In the genomic region with DNA sequence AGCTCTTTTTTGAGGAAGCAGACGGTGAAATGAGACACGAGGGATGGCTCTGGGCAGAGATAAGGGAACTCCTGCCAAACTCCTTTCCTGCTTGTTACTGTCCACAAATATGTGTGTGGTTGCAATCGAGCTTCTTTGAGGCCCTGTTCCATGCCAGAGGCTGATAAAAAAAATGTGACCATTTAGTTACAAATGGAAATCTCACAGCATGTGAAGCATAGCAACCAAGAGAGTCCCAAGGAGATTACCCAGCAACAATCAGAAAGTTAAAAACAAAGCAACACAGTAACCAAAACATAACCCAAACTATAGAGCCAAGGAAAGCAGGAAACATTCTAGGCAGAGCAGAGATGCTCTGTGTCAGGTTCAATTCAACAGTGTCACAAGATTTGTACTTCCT, we compare ENCODE assay signal across 10 cellular contexts. TPM values are rescaled to one million over a fixed set of nuclear protein-coding genes. Genes with fewer than 3 reads are reported as not detected.
DNase-seq lines count a peak whose midpoint lies in the region; ATAC-seq and TF ChIP-seq lines count a peak whose summit lies in the region.
"Had no signal": no experiment of that assay in that cellular context is flagged by ENCODE, and none has a peak within 500 bp of the region (broad histone marks: within the 10 kb centered on the region; RNA-seq: fewer than 3 reads in every experiment).

No MANE protein-coding gene starts in this region.

- no peak overlapping the region for H3K56ac ChIP-seq in IMR-90 (ENCODE audit: extremely low read depth, insufficient read depth, low read length)

- no peak overlapping the region for H3K4me3 ChIP-seq in ACC112 (ENCODE audit: low read depth, low read length)
- no peak overlapping the region for H3K4me3 ChIP-seq in IMR-90 (ENCODE audit: insufficient read depth, low read depth, low read length)
- no peak overlapping the region for H3K4me3 ChIP-seq in mammary epithelial cell (replicated peaks in 1 of 3; ENCODE audit: insufficient read depth in 1 of 3, low read depth in 2 of 3, low read length in 3 of 3)
- no peak overlapping the region for H3K4me3 ChIP-seq in kidney epithelial cell (ENCODE audit: low read depth, low read length)

- ATAC-seq in IMR-90 (ENCODE audit: low read depth) (peak; percentile 76), GM18870 (IDR thresholded peaks at IDR 0.05; ENCODE audit: unreplicated experiment) (no peak), GM18505 (IDR thresholded peaks at IDR 0.05; ENCODE audit: unreplicated experiment) (no peak)
- no peak for ATAC-seq in activated CD8-positive, alpha-beta memory T cell treated with anti-CD3 and anti-CD28 coated beads, Interleukin-2, amount 10 ng/mL, durations not matched to agents 7 days and 5 days

- H3K36me3 Mint-ChIP-seq in activated CD8-positive, alpha-beta memory T cell treated with anti-CD3 and anti-CD28 coated beads, Interleukin-2, amount 10 ng/mL, durations not matched to agents 7 days and 5 days, result no peaks in the 10 kb centered on the region

- dilution Hi-C loops in IMR-90 (cut with HindIII; ENCODE audit: low sequenced_read_pairs, unreplicated experiment) (no loop called here), mammary epithelial cell (cut with HindIII; ENCODE audit: low sequenced_read_pairs) (no loop called here)

- H3K4me1 Mint-ChIP-seq in activated CD8-positive, alpha-beta memory T cell treated with anti-CD3 and anti-CD28 coated beads, Interleukin-2, amount 10 ng/mL, durations not matched to agents 7 days and 5 days, result no peaks in the 10 kb centered on the region

- peaks cover 8% of the 10 kb centered on the region for H3K4me1 ChIP-seq in ACC112 (ENCODE audit: control insufficient read depth, insufficient read depth, low read length, unreplicated experiment)
- no peaks in the 10 kb centered on the region for H3K4me1 ChIP-seq in IMR-90 (ENCODE audit: control insufficient read depth, insufficient read depth, low read length)
- H3K4me1 ChIP-seq in mammary epithelial cell (ENCODE audit: insufficient read depth, low read length), result no peaks in the 10 kb centered on the region

- no peak overlapping the region for H3K27ac Mint-ChIP-seq in activated CD8-positive, alpha-beta memory T cell treated with anti-CD3 and anti-CD28 coated beads, Interleukin-2, amount 10 ng/mL, durations not matched to agents 7 days and 5 days

- H3K9me3 Mint-ChIP-seq in activated CD8-positive, alpha-beta memory T cell treated with anti-CD3 and anti-CD28 coated beads, Interleukin-2, amount 10 ng/mL, durations not matched to agents 7 days and 5 days (ENCODE audit: low read depth), result no peaks in the 10 kb centered on the region

- intact Hi-C loops in IMR-90 (cut with micrococcal nuclease) (no loop called here), mammary epithelial cell (cut with micrococcal nuclease) (no loop called here)

- H3K23ac ChIP-seq in IMR-90 (ENCODE audit: low read depth, low read length), result no peak overlapping the region

- no peak overlapping the region for H2AK9ac ChIP-seq in IMR-90 (replicated peaks; ENCODE audit: low read depth, low read length, poor library complexity)

- H3K79me1 ChIP-seq in IMR-90 (ENCODE audit: low read depth in 1 of 2, low read length in 2 of 2), result no peaks in the 10 kb centered on the region

- TF ChIP-seq CTCF in IMR-90 (conservative IDR thresholded peaks at IDR 0.05; ENCODE audit: low read depth, low read length), result no peak
- no peak for TF ChIP-seq CTCF in mammary epithelial cell (conservative IDR thresholded peaks at IDR 0.05 in 1 of 2, IDR thresholded peaks at IDR 0.05 in 1 of 2; ENCODE audit: extremely low read depth in 1 of 2, insufficient read depth in 1 of 2, low read depth in 1 of 2, low read length in 2 of 2)
- no peak for TF ChIP-seq CTCF in kidney epithelial cell (IDR thresholded peaks at IDR 0.05; ENCODE audit: insufficient read depth, low read length, poor library complexity, severe bottlenecking)

- WGBS in IMR-90 (ENCODE audit: extremely low coverage in 2 of 2, insufficient read length in 1 of 2), 2 experiments, result 0% methylated on average over 2 of the region's 3 CpGs; no CpG with 5 or more reads in 1 of the 2 experiments
- 22% methylated on average over 3 of the region's 3 CpGs for WGBS in mammary epithelial cell (ENCODE audit: low coverage, missing lambda C conversion rate)

- BruUV-seq in IMR-90 (replicated peaks; lab: Mats Ljungman, UMichigan) (no TSS peak), mammary epithelial cell (replicated peaks; lab: Mats Ljungman, UMichigan) (no TSS peak)

- POLR2A ChIA-PET in IMR-90 (lab: Charles Lee; ENCODE audit: unreplicated experiment), result interaction anchor here (0.6 kb wide), 1 partner anchor 19 kb away, joined by 3 read pairs; no protein-coding TSS in a partner anchor

- in situ Hi-C loops in IMR-90 (cut with MboI; ENCODE audit: low sequenced_read_pairs) (no loop called here), mammary epithelial cell (cut with MboI; ENCODE audit: low sequenced_read_pairs in 2 of 2) (no loop called here)

- no peak overlapping the region for H2BK15ac ChIP-seq in IMR-90 (ENCODE audit: low read depth, low read length)

- H3K4me2 ChIP-seq in IMR-90 (ENCODE audit: low read depth, low read length), result peak overlapping the region; percentile 45; the same call in 1 of the 2 replicates
- no peak overlapping the region for H3K4me2 ChIP-seq in mammary epithelial cell (ENCODE audit: insufficient read depth, low read depth, low read length)

- DNase-seq in IMR-90 (peak; percentile 43), mammary epithelial cell (peak; percentile 66), kidney epithelial cell (ENCODE audit: low read depth) (peak; percentile 34), Ammon's horn (ENCODE audit: low spot score) (no peak)
- no peak for DNase-seq in activated CD8-positive, alpha-beta memory T cell treated with anti-CD3 and anti-CD28 coated beads, Interleukin-2, amount 10 ng/mL, durations not matched to agents 7 days and 5 days
- DNase-seq: activated CD8-positive, alpha-beta memory T cell treated with anti-CD3 and anti-CD28 coated beads, Interleukin-2, amount 50 U/mL, for 48 hours had no signal

- no peak overlapping the region for H3K18ac ChIP-seq in IMR-90 (ENCODE audit: low read depth, low read length)

- no peak overlapping the region for H3K14ac ChIP-seq in IMR-90 (replicated peaks; ENCODE audit: low read depth, low read length)

- H3K9ac ChIP-seq in IMR-90 (ENCODE audit: low read depth, low read length), result no peak overlapping the region
- no peak overlapping the region for H3K9ac ChIP-seq in mammary epithelial cell (ENCODE audit: insufficient read depth, low read length)

- H4K5ac ChIP-seq in IMR-90 (ENCODE audit: low read depth, low read length), result no peak overlapping the region

- no peak overlapping the region for H3K4ac ChIP-seq in IMR-90 (ENCODE audit: low read depth, low read length)

- H2BK120ac ChIP-seq in IMR-90 (ENCODE audit: low read depth, low read length), result no peak overlapping the region

- H2AFZ ChIP-seq in ACC112 (ENCODE audit: low read length, unreplicated experiment), result peak overlapping the region; percentile 58
- H2AFZ ChIP-seq in IMR-90 (replicated peaks; ENCODE audit: low read length, poor library complexity), result no peak overlapping the region
- peak overlapping the region; percentile 55 for H2AFZ ChIP-seq in mammary epithelial cell (ENCODE audit: low read depth, low read length)

- no peak overlapping the region for H2BK20ac ChIP-seq in IMR-90 (ENCODE audit: low read depth, low read length)

- TF ChIP-seq POLR2A in IMR-90 (IDR thresholded peaks at IDR 0.05; ENCODE audit: low read depth, low read length) (no peak), GM18505 (IDR thresholded peaks at IDR 0.05; ENCODE audit: borderline replicate concordance, extremely low read depth, insufficient read depth, insufficient read length) (no peak)

- peaks cover 21% of the 10 kb centered on the region for H3K27me3 Mint-ChIP-seq in activated CD8-positive, alpha-beta memory T cell treated with anti-CD3 and anti-CD28 coated beads, Interleukin-2, amount 10 ng/mL, durations not matched to agents 7 days and 5 days

- no peaks in the 10 kb centered on the region for H3K9me3 ChIP-seq in IMR-90 (ENCODE audit: control insufficient read depth, insufficient read depth, low read length)
- H3K9me3 ChIP-seq in mammary epithelial cell (replicated peaks; ENCODE audit: insufficient read depth, low read length), result no peaks in the 10 kb centered on the region

- H4K20me1 ChIP-seq in IMR-90 (ENCODE audit: insufficient read depth, low read length) (no peaks in the 10 kb centered on the region), mammary epithelial cell (ENCODE audit: insufficient read depth, low read length) (no peaks in the 10 kb centered on the region)

- H3K79me2 ChIP-seq in ACC112 (ENCODE audit: control insufficient read depth, insufficient read depth, low read length, unreplicated experiment), result no peaks in the 10 kb centered on the region
- no peaks in the 10 kb centered on the region for H3K79me2 ChIP-seq in mammary epithelial cell (ENCODE audit: insufficient read depth, low read length)

- H3K27me3 ChIP-seq in ACC112 (ENCODE audit: insufficient read depth, low read length) (no peaks in the 10 kb centered on the region), IMR-90 (ENCODE audit: control insufficient read depth, insufficient read depth, low read length) (no peaks in the 10 kb centered on the region), mammary epithelial cell (ENCODE audit: insufficient read depth, low read length) (no peaks in the 10 kb centered on the region), kidney epithelial cell (ENCODE audit: control insufficient read depth, insufficient read depth, low read length) (no peaks in the 10 kb centered on the region)

- H3K9me1 ChIP-seq in IMR-90 (ENCODE audit: insufficient read depth, low read length), result no peaks in the 10 kb centered on the region

- H4K91ac ChIP-seq in IMR-90 (ENCODE audit: insufficient read depth, low read depth, low read length), result no peak overlapping the region

- no peak for TF ChIP-seq RAD21 in IMR-90 (IDR thresholded peaks at IDR 0.05; ENCODE audit: low read length)

- H3K27ac ChIP-seq in ACC112 (ENCODE audit: low read depth, low read length) (peak overlapping the region; percentile 76), IMR-90 (ENCODE audit: insufficient read depth, low read length) (no peak overlapping the region), mammary epithelial cell (ENCODE audit: insufficient read depth, low read depth, low read length) (no peak overlapping the region)
- H3K27ac ChIP-seq: RWPE1 had no signal

- no peak overlapping the region for H2BK5ac ChIP-seq in IMR-90 (ENCODE audit: low read depth, low read length, poor library complexity, severe bottlenecking)

- no peak overlapping the region for H4K8ac ChIP-seq in IMR-90 (ENCODE audit: low read depth in 2 of 2, low read length in 2 of 2)

- H3K36me3 ChIP-seq in ACC112 (ENCODE audit: insufficient read depth, low read length) (no peaks in the 10 kb centered on the region), IMR-90 (ENCODE audit: control insufficient read depth, insufficient read depth, low read length) (no peaks in the 10 kb centered on the region), mammary epithelial cell (ENCODE audit: insufficient read depth, low read length) (no peaks in the 10 kb centered on the region), kidney epithelial cell (ENCODE audit: control insufficient read depth, insufficient read depth, low read length) (no peaks in the 10 kb centered on the region)

- CTCF ChIA-PET in IMR-90 (lab: Yijun Ruan, JAX) (no interaction called here), mammary epithelial cell (lab: Charles Lee; ENCODE audit: low non-redundant PET) (interaction anchor here (0.6 kb wide), 1 partner anchor 22 kb away, joined by 3 read pairs; no protein-coding TSS in a partner anchor)
- CTCF ChIA-PET in activated CD8-positive, alpha-beta memory T cell treated with anti-CD3 and anti-CD28 coated beads, Interleukin-2, amount 10 ng/mL, durations not matched to agents 7 days and 5 days (lab: Charles Lee), result no interaction called here

- no peak overlapping the region for H2AK5ac ChIP-seq in IMR-90 (ENCODE audit: low read depth, low read length)

- H3K4me3 Mint-ChIP-seq in activated CD8-positive, alpha-beta memory T cell treated with anti-CD3 and anti-CD28 coated beads, Interleukin-2, amount 10 ng/mL, durations not matched to agents 7 days and 5 days, result no peak overlapping the region

RNA-seq across cellular contexts. Expression of a gene that starts 35.4 kb away (rescaled TPM):
- total RNA-seq in IMR-90 (2012; rRNA removed) (6.8 and 22.5 TPM in 2 replicates), mammary epithelial cell (10 to 100 TPM; 25.0 to 38.1 TPM), kidney epithelial cell (35.3 and 40.9 TPM in 2 replicates)
- polyA plus RNA-seq in IMR-90 (2012; rRNA removed) (33.5 and 35.5 TPM in 2 replicates), mammary epithelial cell (25.2 TPM)
- 5.5 and 9.6 TPM in 2 replicates for polyA plus RNA-seq in IMR-90 (2012; cell fraction: cytosol; rRNA removed)
- 4.0 and 20.6 TPM in 2 replicates for polyA plus RNA-seq in IMR-90 (2012; cell fraction: nucleus; rRNA removed; ENCODE audit: low replicate concordance)
- polyA minus RNA-seq in mammary epithelial cell, result 5.1 TPM
- 10 to 100 TPM; 47.2 to 72.1 TPM for total RNA-seq in activated CD8-positive, alpha-beta memory T cell treated with anti-CD3 and anti-CD28 coated beads, Interleukin-2, amount 10 ng/mL, durations not matched to agents 7 days and 5 days

Comparison
In these comparisons a context has a peak if more than half of its experiments do, and no peak if none do; other contexts are left out.
1. DNase-seq: peak in IMR-90 (single experiment), mammary epithelial cell (single experiment) and kidney epithelial cell (single experiment); none in activated CD8-positive, alpha-beta memory T cell treated with anti-CD3 and anti-CD28 coated beads, Interleukin-2, amount 10 ng/mL, durations not matched to agents 7 days and 5 days (single experiment) and Ammon's horn (single experiment).